In the genomic region with DNA sequence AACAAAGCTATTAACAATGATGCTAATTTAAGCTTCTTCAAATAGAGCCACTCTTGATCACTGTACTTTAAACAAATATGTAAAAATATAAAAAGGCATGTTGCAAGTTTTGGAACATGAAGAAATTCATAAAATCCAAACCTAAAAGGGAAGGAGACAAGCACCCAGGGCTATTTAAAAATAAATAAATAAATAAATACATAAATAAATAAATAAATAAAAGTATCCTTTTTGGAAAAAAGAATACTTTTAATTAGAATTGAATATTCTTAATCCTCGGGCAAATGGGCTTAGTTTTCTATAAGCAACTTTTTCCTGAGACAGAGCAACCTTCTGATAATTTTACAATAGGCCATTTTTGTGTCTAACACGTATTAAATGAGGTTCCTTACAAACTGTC, we compare ENCODE assay signal across 24 cellular contexts.
"Had no signal": no experiment of that assay in that cellular context is flagged by ENCODE, and none has a peak within 500 bp of the region (broad histone marks: within the 10 kb centered on the region; RNA-seq: fewer than 3 reads in every experiment).

No MANE protein-coding gene starts in this region.

- H3K36me3 ChIP-seq: gastrocnemius medialis, heart left ventricle, left lung, prostate gland, right atrium auricular region, spleen, thoracic aorta, tibial nerve, upper lobe of right lung, uterus had no signal

- H3K4me3 ChIP-seq: coronary artery, gastrocnemius medialis, heart left ventricle, left lung, prostate gland, right atrium auricular region, spleen, thoracic aorta, tibial nerve, upper lobe of right lung, uterus had no signal

- H3K27me3 ChIP-seq: gastrocnemius medialis, heart left ventricle, left lung, right atrium auricular region, spleen, tibial nerve, upper lobe of right lung, uterus had no signal

- H3K4me1 ChIP-seq: gastrocnemius medialis, prostate gland, uterus had no signal

- H3K27ac ChIP-seq: coronary artery, gastrocnemius medialis, left lung, prostate gland, right atrium auricular region, thoracic aorta, tibial nerve, upper lobe of right lung, uterus had no signal

- H3K9me3 ChIP-seq: gastrocnemius medialis, heart left ventricle, left lung, prostate gland, right atrium auricular region, spleen, thoracic aorta, tibial nerve, upper lobe of right lung, uterus had no signal

- ATAC-seq: effector memory CD8-positive, alpha-beta T cell; gastrocnemius medialis; heart left ventricle; left cardiac atrium; left lung; naive thymus-derived CD8-positive, alpha-beta T cell; sciatic nerve; stimulated activated memory B cell treated with anti-CD40 and anti-IgM and Interleukin-4, amounts not matched to agents 10 μg/mL and 1 μg/mL and 100 μg/mL, for 72 hours; stimulated activated naive CD8-positive, alpha-beta T cell treated with anti-CD3 and anti-CD28 coated beads, Interleukin-15, Interleukin-2, amounts not matched to agents 100 U/mL and 50 U/mL, for 24 hours; upper lobe of right lung had no signal

- DNase-seq: dermis blood vessel endothelial cell; effector memory CD8-positive, alpha-beta T cell; gastrocnemius medialis; heart left ventricle; hippocampal formation; left cardiac atrium; left lung; mesenchymal stem cell; midbrain; naive thymus-derived CD8-positive, alpha-beta T cell; nephron progenitor cell; nucleus accumbens; spleen; stimulated activated CD4-positive, alpha-beta T cell treated with anti-CD3 and anti-CD28 coated beads, Interleukin-4, amount 100 ng/mL, for 4 hours; stimulated activated naive CD8-positive, alpha-beta T cell treated with anti-CD3 and anti-CD28 coated beads, Interleukin-15, Interleukin-2, amounts not matched to agents 100 U/mL and 50 U/mL, for 24 hours; upper lobe of right lung; uterus had no signal
